ENCODE assay signal across 24 cellular contexts in genomic region chr17:78006338-78006737, GRCh38.
"Had no signal": no experiment of that assay in that cellular context is flagged by ENCODE, and none has a peak within 500 bp of the region (broad histone marks: within the 10 kb centered on the region; RNA-seq: fewer than 3 reads in every experiment).

No MANE protein-coding gene starts in this region.

- H3K27ac Mint-ChIP-seq: dendritic cell treated with granulocyte-macrophage colony-stimulating factor and Interleukin-4, amounts not matched to agents 40 ng/mL and 50 ng/mL, for 4 days; nephron progenitor cell; stimulated activated effector memory CD8-positive, alpha-beta T cell treated with anti-CD3 and anti-CD28 coated beads, Interleukin-12 subunit alpha, Interleukin-12 subunit beta, amount 100 ng/mL, for 72 hours; stimulated activated naive CD8-positive, alpha-beta T cell treated with anti-CD3 and anti-CD28 coated beads, Interleukin-15, amount 100 ng/mL, for 72 hours had no signal

- H3K4me3 Mint-ChIP-seq: dendritic cell treated with granulocyte-macrophage colony-stimulating factor and Interleukin-4, amounts not matched to agents 40 ng/mL and 50 ng/mL, for 4 days; effector memory CD8-positive, alpha-beta T cell; nephron progenitor cell; stimulated activated effector memory CD8-positive, alpha-beta T cell treated with anti-CD3 and anti-CD28 coated beads, Interleukin-12 subunit alpha, Interleukin-12 subunit beta, amount 100 ng/mL, for 72 hours had no signal

- H3K27me3 ChIP-seq: esophagus muscularis mucosa, gastrocnemius medialis, heart right ventricle, right lobe of liver, transverse colon had no signal

- H3K4me3 ChIP-seq: esophagus muscularis mucosa, gastrocnemius medialis, heart right ventricle, left ventricle myocardium inferior, lung, psoas muscle, right lobe of liver, thoracic aorta, transverse colon had no signal

- DNase-seq: effector memory CD8-positive, alpha-beta T cell; gastrocnemius medialis; heart right ventricle; left cardiac atrium; left ventricle myocardium inferior; mesenchymal stem cell; midbrain; nephron progenitor cell; psoas muscle; retina; right lobe of liver; stimulated activated CD4-positive, alpha-beta T cell treated with anti-CD3 and anti-CD28 coated beads, Interleukin-4, amount 100 ng/mL, for 1 hour; stimulated activated CD8-positive, alpha-beta memory T cell treated with anti-CD3 and anti-CD28 coated beads, Interleukin-4, amount 100 ng/mL, for 48 hours; stimulated activated naive CD8-positive, alpha-beta T cell treated with anti-CD3 and anti-CD28 coated beads, Interleukin-15, amount 100 ng/mL, for 72 hours; substantia nigra; transverse colon had no signal

- H3K36me3 ChIP-seq: gastrocnemius medialis, transverse colon had no signal

- FAIRE-seq: colon, keratinocyte had no signal

- ATAC-seq: effector memory CD8-positive, alpha-beta T cell; gastrocnemius medialis; heart right ventricle; left cardiac atrium; psoas muscle; right lobe of liver; stimulated activated effector memory CD8-positive, alpha-beta T cell treated with anti-CD3 and anti-CD28 coated beads, Interleukin-12 subunit alpha, Interleukin-12 subunit beta, amount 100 ng/mL, for 72 hours; stimulated activated naive CD8-positive, alpha-beta T cell treated with anti-CD3 and anti-CD28 coated beads, Interleukin-15, amount 100 ng/mL, for 72 hours had no signal

- H3K9me3 Mint-ChIP-seq: dendritic cell treated with granulocyte-macrophage colony-stimulating factor and Interleukin-4, amounts not matched to agents 40 ng/mL and 50 ng/mL, for 4 days; effector memory CD8-positive, alpha-beta T cell; nephron progenitor cell; stimulated activated effector memory CD8-positive, alpha-beta T cell treated with anti-CD3 and anti-CD28 coated beads, Interleukin-12 subunit alpha, Interleukin-12 subunit beta, amount 100 ng/mL, for 72 hours; stimulated activated naive CD8-positive, alpha-beta T cell treated with anti-CD3 and anti-CD28 coated beads, Interleukin-15, amount 100 ng/mL, for 72 hours had no signal

- H3K27ac ChIP-seq: epithelial cell of prostate, esophagus muscularis mucosa, gastrocnemius medialis, heart right ventricle, left ventricle myocardium inferior, psoas muscle, right lobe of liver, thoracic aorta, transverse colon had no signal

- H3K9me3 ChIP-seq: esophagus muscularis mucosa, gastrocnemius medialis, heart right ventricle, left ventricle myocardium inferior, psoas muscle, right lobe of liver, thoracic aorta, transverse colon had no signal

- H3K27me3 Mint-ChIP-seq: effector memory CD8-positive, alpha-beta T cell; stimulated activated naive CD8-positive, alpha-beta T cell treated with anti-CD3 and anti-CD28 coated beads, Interleukin-15, amount 100 ng/mL, for 72 hours had no signal

- H3K4me1 ChIP-seq: right lobe of liver had no signal
